Comparison of ENCODE assay signal across 7 cellular contexts in the genomic region with DNA sequence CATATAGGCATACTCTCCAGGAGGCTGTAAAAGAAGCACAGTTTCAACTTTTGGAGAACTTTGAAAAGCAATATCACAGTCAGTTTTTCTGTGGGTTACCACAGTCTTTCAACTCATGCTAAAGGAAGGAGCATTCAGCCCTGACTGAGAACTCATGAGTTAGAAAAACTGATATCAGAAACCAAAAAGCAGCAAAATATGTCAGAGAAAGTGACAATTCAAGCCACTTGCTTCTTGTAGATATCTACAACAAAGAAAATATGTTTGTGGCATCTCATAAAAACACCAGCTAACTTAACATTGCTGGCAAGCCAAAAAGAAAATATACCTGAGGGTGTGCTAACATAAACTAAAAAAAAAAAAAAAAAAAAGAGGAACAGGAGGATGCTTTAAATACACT. TPM values are rescaled to one million over a fixed set of nuclear protein-coding genes. Genes with fewer than 3 reads are reported as not detected.
"Had no signal": no experiment of that assay in that cellular context is flagged by ENCODE, and none has a peak within 500 bp of the region (broad histone marks: within the 10 kb centered on the region; RNA-seq: fewer than 3 reads in every experiment).

No MANE protein-coding gene starts in this region.

- H3K4me3 ChIP-seq: GM23248 had no signal

- H3K27ac ChIP-seq: GM23248 had no signal

- H3K9ac ChIP-seq: GM23248 had no signal

- DNase-seq: GM23248, GOT3, H9, HCEC 1CT, IMR-90, KBM-7 had no signal

- H2AFZ ChIP-seq: GM23248 had no signal

RNA-seq across cellular contexts. Expression of gene PTCHD4, which starts 36.1 kb away (rescaled TPM):
- total RNA-seq: HT-29 had no signal
